Comparison of ENCODE assay signal across 8 cellular contexts in the genomic region with DNA sequence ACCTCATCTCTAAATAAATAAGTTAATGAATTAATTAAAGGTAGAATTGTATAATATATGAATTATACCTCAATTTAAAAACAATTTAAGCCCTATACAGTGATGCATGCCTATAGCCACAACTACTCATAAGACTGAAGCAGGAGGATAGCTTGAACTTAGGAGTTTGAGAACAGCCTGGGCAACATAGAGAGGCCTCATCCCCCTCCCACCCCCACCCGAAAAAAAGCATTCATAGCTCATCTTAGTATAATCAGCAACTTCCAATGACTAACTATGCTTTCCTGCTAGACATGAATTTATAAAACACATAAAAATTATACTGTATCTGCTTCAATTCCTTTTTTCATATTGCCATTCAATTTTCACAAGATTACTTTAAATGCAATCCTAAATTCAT. TPM values are rescaled to one million over a fixed set of nuclear protein-coding genes. Genes with fewer than 3 reads are reported as not detected.
DNase-seq lines count a peak whose midpoint lies in the region; ATAC-seq, FAIRE-seq and TF ChIP-seq lines count a peak whose summit lies in the region.

No MANE protein-coding gene starts in this region.

- FAIRE-seq in astrocyte (lab: Jason Lieb, UNC): no peak

- DNase-seq in CD4-positive, CD25-positive, alpha-beta regulatory T cell: no peak
- no peak for DNase-seq in astrocyte (ENCODE audit: low read depth)
- no peak for DNase-seq in mesothelial cell of epicardium (ENCODE audit: low spot score in 2 of 2, unreplicated experiment in 2 of 2)
- no peak for DNase-seq in D341Med (ENCODE audit: low spot score)
- DNase-seq in MV-4-11 (lab: John Stamatoyannopoulos, UW): no peak

- no peaks in the 10 kb centered on the region for H3K27me3 Mint-ChIP-seq in CD4-positive, CD25-positive, alpha-beta regulatory T cell
- H3K27me3 Mint-ChIP-seq in astrocyte (ENCODE audit: low read depth, unreplicated experiment): no peaks in the 10 kb centered on the region
- no peaks in the 10 kb centered on the region for H3K27me3 Mint-ChIP-seq in mesothelial cell of epicardium (ENCODE audit: low read depth)

- peak overlapping the region; percentile 93 for H3K9ac ChIP-seq in HUES48 (ENCODE audit: low read depth, low read length)
- no peak overlapping the region for H3K9ac ChIP-seq in astrocyte (ENCODE audit: low read length)

- H3K9me3 Mint-ChIP-seq in CD4-positive, CD25-positive, alpha-beta regulatory T cell: no peaks in the 10 kb centered on the region
- no peaks in the 10 kb centered on the region for H3K9me3 Mint-ChIP-seq in astrocyte (ENCODE audit: unreplicated experiment)
- H3K9me3 Mint-ChIP-seq in mesothelial cell of epicardium: no peaks in the 10 kb centered on the region

- no peak overlapping the region for H3K27ac ChIP-seq in CD4-positive, CD25-positive, alpha-beta regulatory T cell (ENCODE audit: insufficient read depth, low read length, poor library complexity, severe bottlenecking)
- H3K27ac ChIP-seq in HUES48 (ENCODE audit: low read depth, low read length): no peak overlapping the region
- H3K27ac ChIP-seq in astrocyte (ENCODE audit: low read depth, low read length): no peak overlapping the region

- peaks cover 40% of the 10 kb centered on the region for H3K4me1 ChIP-seq in CD4-positive, CD25-positive, alpha-beta regulatory T cell (ENCODE audit: control insufficient read depth, insufficient read depth, low read length, poor library complexity, severe bottlenecking)
- H3K4me1 ChIP-seq in HUES48 (ENCODE audit: control insufficient read depth, insufficient read depth, low read length): peaks cover 8% of the 10 kb centered on the region; the same call in 1 of the 2 replicates
- H3K4me1 ChIP-seq in astrocyte (ENCODE audit: insufficient read depth, low read length): peaks cover 10% of the 10 kb centered on the region

- H3K27me3 ChIP-seq in CD4-positive, CD25-positive, alpha-beta regulatory T cell (ENCODE audit: control insufficient read depth, insufficient read depth, low read length): no peaks in the 10 kb centered on the region
- H3K27me3 ChIP-seq in HUES48 (ENCODE audit: control insufficient read depth, insufficient read depth, low read length) (no peaks in the 10 kb centered on the region), astrocyte (ENCODE audit: insufficient read depth, low read length) (no peaks in the 10 kb centered on the region)

- peaks cover 24% of the 10 kb centered on the region for H3K79me2 ChIP-seq in astrocyte (ENCODE audit: insufficient read depth, low read length)

- peak overlapping the region; percentile 98 to 100 (median 100) for H3K4me3 Mint-ChIP-seq in CD4-positive, CD25-positive, alpha-beta regulatory T cell
- H3K4me3 Mint-ChIP-seq in astrocyte (ENCODE audit: unreplicated experiment) (peak overlapping the region; percentile 99), mesothelial cell of epicardium (peak overlapping the region; percentile 100)

- TF ChIP-seq CTCF in astrocyte (IDR thresholded peaks at IDR 0.05; ENCODE audit: insufficient read depth, low read depth, low read length) (no peak), mesothelial cell of epicardium (IDR thresholded peaks at IDR 0.05; ENCODE audit: unreplicated experiment) (no peak)

- ATAC-seq in CD4-positive, CD25-positive, alpha-beta regulatory T cell (ENCODE audit: low read depth in 2 of 2): no peak
- no peak for ATAC-seq in GM21515 (IDR thresholded peaks at IDR 0.05; ENCODE audit: unreplicated experiment)
- ATAC-seq in GM19035 (IDR thresholded peaks at IDR 0.05; ENCODE audit: unreplicated experiment): no peak

- peak overlapping the region; percentile 98 for H3K4me3 ChIP-seq in CD4-positive, CD25-positive, alpha-beta regulatory T cell (ENCODE audit: low read depth, low read length)
- H3K4me3 ChIP-seq in HUES48 (ENCODE audit: low read depth, low read length) (peak overlapping the region; percentile 83), astrocyte (ENCODE audit: insufficient read depth, low read depth, low read length) (no peak overlapping the region)

- peak overlapping the region in 2 of 3 donors; percentile 31 to 91 for H3K27ac Mint-ChIP-seq in CD4-positive, CD25-positive, alpha-beta regulatory T cell
- H3K27ac Mint-ChIP-seq in astrocyte (ENCODE audit: unreplicated experiment) (no peak overlapping the region), mesothelial cell of epicardium (peak overlapping the region; percentile 99)

- H3K36me3 ChIP-seq in CD4-positive, CD25-positive, alpha-beta regulatory T cell (ENCODE audit: control insufficient read depth, insufficient read depth, low read length): no peaks in the 10 kb centered on the region
- 0 out of 2 replicates have a peak, but pooled peaks cover 10% of the 10 kb centered on the region for H3K36me3 ChIP-seq in HUES48 (ENCODE audit: control insufficient read depth, insufficient read depth, low read length)
- no peaks in the 10 kb centered on the region for H3K36me3 ChIP-seq in astrocyte (ENCODE audit: insufficient read depth, low read length)

- peaks cover 17 to 41% (median 30%) of the 10 kb centered on the region in 4 donors for H3K4me1 Mint-ChIP-seq in CD4-positive, CD25-positive, alpha-beta regulatory T cell
- H3K4me1 Mint-ChIP-seq in astrocyte (ENCODE audit: low read depth, unreplicated experiment) (peaks cover 10% of the 10 kb centered on the region), mesothelial cell of epicardium (peaks cover 26% of the 10 kb centered on the region)

- H3K9me3 ChIP-seq in CD4-positive, CD25-positive, alpha-beta regulatory T cell (ENCODE audit: control insufficient read depth in 2 of 2, low read length in 2 of 2): no peaks in the 10 kb centered on the region
- H3K9me3 ChIP-seq in HUES48 (ENCODE audit: control insufficient read depth, insufficient read depth, low read length) (no peaks in the 10 kb centered on the region), astrocyte (ENCODE audit: insufficient read depth, low read depth, low read length) (no peaks in the 10 kb centered on the region)

- no peaks in the 10 kb centered on the region for H3K36me3 Mint-ChIP-seq in CD4-positive, CD25-positive, alpha-beta regulatory T cell
- H3K36me3 Mint-ChIP-seq in astrocyte (ENCODE audit: low read depth, unreplicated experiment) (peaks cover 2% of the 10 kb centered on the region), mesothelial cell of epicardium (no peaks in the 10 kb centered on the region)

- H3K4me2 ChIP-seq in astrocyte (ENCODE audit: low read length): peak overlapping the region; percentile 92

- H4K20me1 ChIP-seq in astrocyte (ENCODE audit: insufficient read depth, low read length): no peaks in the 10 kb centered on the region

- H2AFZ ChIP-seq in astrocyte (ENCODE audit: low read depth, low read length): no peak overlapping the region

RNA-seq across cellular contexts. Expression of a gene that starts 1.6 kb away (rescaled TPM):
- total RNA-seq in CD4-positive, CD25-positive, alpha-beta regulatory T cell: 95.3 TPM
- polyA plus RNA-seq in CD4-positive, CD25-positive, alpha-beta regulatory T cell: 10 to 100 TPM; 23.0 to 26.9 (median 24.5) TPM
- 24.2 and 25.3 TPM in 2 replicates for total RNA-seq in astrocyte
- 61.8 to 66.9 TPM (median 66.2 TPM) in 3 replicates for total RNA-seq in mesothelial cell of epicardium
